Comparison of ENCODE assay signal across 1 cellular context in the genomic region with DNA sequence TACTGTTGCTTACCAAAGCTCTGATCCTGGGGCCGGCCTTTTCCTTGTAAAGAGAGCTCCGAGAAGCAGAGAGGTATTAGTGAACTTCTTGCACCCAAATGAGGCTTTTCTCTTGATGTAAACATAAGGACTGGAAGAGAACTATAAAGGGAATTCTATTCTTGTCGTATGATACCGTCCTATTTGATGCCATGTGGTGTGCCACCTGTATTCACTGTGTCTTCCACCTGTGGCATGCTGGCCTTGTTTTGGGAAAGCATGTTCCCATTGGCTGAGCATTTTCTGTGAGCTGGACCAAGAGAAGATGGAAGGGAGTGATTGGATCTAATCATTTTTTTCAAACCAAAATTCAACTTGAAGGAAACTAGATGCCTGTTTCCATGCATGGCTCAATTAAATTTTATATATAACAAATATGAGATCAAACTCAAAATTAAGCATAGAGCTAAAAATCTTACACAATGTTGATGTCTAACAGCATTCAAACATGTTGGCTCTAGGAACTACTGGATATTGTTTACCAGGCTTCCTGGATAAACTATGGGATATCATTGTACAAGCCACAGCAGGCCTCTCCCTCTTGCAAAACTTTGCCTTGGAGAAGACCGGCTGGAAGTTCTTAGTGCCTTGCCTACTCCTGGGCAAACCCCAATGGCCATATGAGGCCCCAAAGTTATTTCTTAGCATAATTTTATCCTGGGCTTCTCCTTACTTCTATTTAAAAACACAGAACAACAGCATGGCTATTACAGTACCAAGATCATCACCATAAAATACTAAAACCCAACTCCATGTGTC.
TF ChIP-seq lines count a peak whose summit lies in the region.

No MANE protein-coding gene starts in this region.

TF ChIP-seq in HepG2, 621 proteins besides CTCF, POLR2A, EP300 and RAD21:
- no peak for TF ChIP-seq CENPX (CRISPR knock-in tag; IDR thresholded peaks at IDR 0.05)
- TF ChIP-seq JDP2 (CRISPR knock-in tag; IDR thresholded peaks at IDR 0.05; ENCODE audit: borderline replicate concordance), result no peak
- TF ChIP-seq ZSCAN21 (CRISPR knock-in tag; IDR thresholded peaks at IDR 0.05; ENCODE audit: borderline replicate concordance), result no peak
- TF ChIP-seq ZFAT (CRISPR knock-in tag; conservative IDR thresholded peaks at IDR 0.05), result no peak
- no peak for TF ChIP-seq ZNF326 (CRISPR knock-in tag; IDR thresholded peaks at IDR 0.05; ENCODE audit: borderline replicate concordance)
- TF ChIP-seq ATM (IDR thresholded peaks at IDR 0.05; ENCODE audit: borderline replicate concordance), result no peak
- no peak for TF ChIP-seq CHD4 (IDR thresholded peaks at IDR 0.05; ENCODE audit: borderline replicate concordance, low read length)
- TF ChIP-seq GABPA (IDR thresholded peaks at IDR 0.05; ENCODE audit: low read depth, low read length), result no peak
- TF ChIP-seq GABPA (CRISPR knock-in tag; IDR thresholded peaks at IDR 0.05; ENCODE audit: low read depth), result no peak
